Comparison of ENCODE assay signal across 25 cellular contexts in the genomic region with DNA sequence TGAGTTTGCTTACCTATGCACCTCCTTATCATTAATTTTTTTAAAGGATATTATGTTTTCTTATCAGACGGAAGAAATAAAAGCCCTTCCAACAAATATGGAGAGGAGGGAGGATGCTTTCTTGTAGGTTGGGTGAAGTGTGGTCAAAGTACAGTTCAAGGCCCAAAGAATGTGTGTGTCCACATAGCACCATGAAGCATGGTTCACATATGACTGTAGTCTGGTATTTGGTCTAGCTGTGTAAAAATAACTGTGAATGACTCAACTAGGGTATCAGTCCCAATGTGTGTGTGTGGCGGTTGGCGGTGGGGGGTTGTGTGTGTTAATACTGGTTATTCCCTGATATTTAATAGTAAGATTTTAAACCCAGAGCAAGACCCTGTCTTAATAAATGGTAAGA.
DNase-seq lines count a peak whose midpoint lies in the region; ATAC-seq and TF ChIP-seq lines count a peak whose summit lies in the region.
"Had no signal": no experiment of that assay in that cellular context is flagged by ENCODE, and none has a peak within 500 bp of the region (broad histone marks: within the 10 kb centered on the region; RNA-seq: fewer than 3 reads in every experiment).

No MANE protein-coding gene starts in this region.

- H3K36me3 ChIP-seq in fibroblast of lung (ENCODE audit: control insufficient read depth, insufficient read depth, low read length), result no peaks in the 10 kb centered on the region

- CTCF ChIA-PET in T-cell (lab: Charles Lee), result no interaction called here

- DNase-seq in AG10803 (ENCODE audit: low read depth), result peak; percentile 63
- peak; percentile 35 for DNase-seq in LHCN-M2 (ENCODE audit: low read depth)
- DNase-seq in fibroblast of lung (ENCODE audit: low read depth in 2 of 2), result peak; percentile 44 to 72
- DNase-seq in renal cortical epithelial cell (ENCODE audit: low read depth), result peak; percentile 32
- no peak for DNase-seq in T-cell
- no peak for DNase-seq in AG20443 (ENCODE audit: low spot score)
- no peak for DNase-seq in ecto neural progenitor cell (ENCODE audit: low spot score)
- no peak for DNase-seq in C1 segment of cervical spinal cord (lab: John Stamatoyannopoulos, UW)
- DNase-seq: activated CD8-positive, alpha-beta memory T cell treated with anti-CD3 and anti-CD28 coated beads for 24 hours; activated naive CD8-positive, alpha-beta T cell treated with anti-CD3 and anti-CD28 coated beads, Interleukin-2, amount 50 U/mL, for 24 hours; effector memory CD4-positive, alpha-beta T cell; GDM1; kidney glomerular epithelial cell; mesendoderm; NCI-H1092; NCI-H2029 treated with DMSO at 0.1 percent for 48 hours; NCI-H524; SHP77 treated with DMSO at 0.1 percent for 48 hours; stimulated activated CD4-positive, alpha-beta T cell treated with anti-CD3 and anti-CD28 coated beads, Interleukin-1b, Interleukin-23, amount 100 ng/mL, for 48 hours; stomach; upper lobe of right lung had no signal

- TF ChIP-seq CTCF in AG10803 (conservative IDR thresholded peaks at IDR 0.05; ENCODE audit: low read length), result no peak
- no peak for TF ChIP-seq CTCF in fibroblast of lung (conservative IDR thresholded peaks at IDR 0.05 in 1 of 2, IDR thresholded peaks at IDR 0.05 in 1 of 2; ENCODE audit: low read depth in 1 of 2, low read length in 2 of 2)

- POLR2A ChIA-PET in T-cell (lab: Charles Lee), result no interaction called here

- H3K27ac Mint-ChIP-seq in T-cell, result no peak overlapping the region
- H3K27ac Mint-ChIP-seq: activated naive CD8-positive, alpha-beta T cell treated with anti-CD3 and anti-CD28 coated beads, Interleukin-2, amount 50 U/mL, for 24 hours; B cell; T-helper 1 cell treated with Interleukin-12 subunit alpha and Interleukin-12 subunit beta and Interleukin-4 antibody, amounts not matched to agents 30 μg/mL and 1 μg/mL, for 36 hours had no signal

- no peaks in the 10 kb centered on the region for H3K9me3 ChIP-seq in fibroblast of lung (ENCODE audit: control insufficient read depth, insufficient read depth, low read depth, low read length)
- H3K9me3 ChIP-seq: stomach, upper lobe of right lung had no signal

- peaks cover 28% of the 10 kb centered on the region for H3K4me1 ChIP-seq in fibroblast of lung (ENCODE audit: control insufficient read depth, extremely low read depth, insufficient read depth, low read length)
- H3K4me1 ChIP-seq: upper lobe of right lung had no signal

- peaks cover 30% of the 10 kb centered on the region for H3K36me3 Mint-ChIP-seq in T-cell

- no peaks in the 10 kb centered on the region for H3K79me2 ChIP-seq in fibroblast of lung (ENCODE audit: control insufficient read depth, insufficient read depth, low read length)

- ATAC-seq in T-cell (replicated peaks in 1 of 4), result no peak
- ATAC-seq: activated naive CD8-positive, alpha-beta T cell treated with anti-CD3 and anti-CD28 coated beads, Interleukin-2, amount 50 U/mL, for 24 hours; upper lobe of right lung had no signal

- no peak overlapping the region for H3K4me2 ChIP-seq in fibroblast of lung (ENCODE audit: extremely low read depth, insufficient read depth, low read length)
- H3K4me2 ChIP-seq: KMS-11 had no signal

- no peaks in the 10 kb centered on the region for H3K9me3 Mint-ChIP-seq in T-cell
- H3K9me3 Mint-ChIP-seq: neural crest cell had no signal

- peaks cover 1% of the 10 kb centered on the region for H4K20me1 ChIP-seq in fibroblast of lung (ENCODE audit: control insufficient read depth, extremely low read depth, insufficient read depth, low read length)

- no peak overlapping the region for H3K4me3 Mint-ChIP-seq in T-cell
- H3K4me3 Mint-ChIP-seq: activated naive CD8-positive, alpha-beta T cell treated with anti-CD3 and anti-CD28 coated beads, Interleukin-2, amount 50 U/mL, for 24 hours; B cell; neural crest cell; T-helper 1 cell treated with Interleukin-12 subunit alpha and Interleukin-12 subunit beta and Interleukin-4 antibody, amounts not matched to agents 30 μg/mL and 1 μg/mL, for 36 hours had no signal

- no peak overlapping the region for H2AFZ ChIP-seq in fibroblast of lung (ENCODE audit: low read length)

- H3K4me3 ChIP-seq in AG10803 (ENCODE audit: low read length) (no peak overlapping the region), fibroblast of lung (replicated peaks in 1 of 4; ENCODE audit: control extremely low read depth in 1 of 4, insufficient read depth in 1 of 4, low read depth in 3 of 4, low read length in 4 of 4) (no peak overlapping the region)
- H3K4me3 ChIP-seq: stomach, upper lobe of right lung had no signal

- H3K9ac ChIP-seq in fibroblast of lung (ENCODE audit: insufficient read depth, low read length), result no peak overlapping the region
- H3K9ac ChIP-seq: KMS-11 had no signal

- no peaks in the 10 kb centered on the region for H3K27me3 Mint-ChIP-seq in T-cell
- H3K27me3 Mint-ChIP-seq: activated naive CD8-positive, alpha-beta T cell treated with anti-CD3 and anti-CD28 coated beads, Interleukin-2, amount 50 U/mL, for 24 hours; B cell had no signal

- no peaks in the 10 kb centered on the region for H3K27me3 ChIP-seq in fibroblast of lung (ENCODE audit: control insufficient read depth, insufficient read depth, low read length)
- H3K27me3 ChIP-seq: stomach, upper lobe of right lung had no signal

- H3K4me1 Mint-ChIP-seq in T-cell, result peaks cover 14 to 25% (median 24%) of the 10 kb centered on the region in 3 donors

- H3K27ac ChIP-seq in fibroblast of lung (ENCODE audit: insufficient read depth, low read length), result peak overlapping the region; percentile 35
- H3K27ac ChIP-seq: KMS-11, stomach, upper lobe of right lung had no signal

Comparison
In these comparisons a context has a peak if more than half of its experiments do, and no peak if none do; other contexts are left out.
1. DNase-seq: peak in AG10803 (single experiment), LHCN-M2 (single experiment), fibroblast of lung (2 of 2) and renal cortical epithelial cell (single experiment); none in T-cell (0 of 34), AG20443 (single experiment), ecto neural progenitor cell (single experiment) and C1 segment of cervical spinal cord (0 of 14).